Comparison of ENCODE assay signal across 8 cellular contexts in the genomic region with DNA sequence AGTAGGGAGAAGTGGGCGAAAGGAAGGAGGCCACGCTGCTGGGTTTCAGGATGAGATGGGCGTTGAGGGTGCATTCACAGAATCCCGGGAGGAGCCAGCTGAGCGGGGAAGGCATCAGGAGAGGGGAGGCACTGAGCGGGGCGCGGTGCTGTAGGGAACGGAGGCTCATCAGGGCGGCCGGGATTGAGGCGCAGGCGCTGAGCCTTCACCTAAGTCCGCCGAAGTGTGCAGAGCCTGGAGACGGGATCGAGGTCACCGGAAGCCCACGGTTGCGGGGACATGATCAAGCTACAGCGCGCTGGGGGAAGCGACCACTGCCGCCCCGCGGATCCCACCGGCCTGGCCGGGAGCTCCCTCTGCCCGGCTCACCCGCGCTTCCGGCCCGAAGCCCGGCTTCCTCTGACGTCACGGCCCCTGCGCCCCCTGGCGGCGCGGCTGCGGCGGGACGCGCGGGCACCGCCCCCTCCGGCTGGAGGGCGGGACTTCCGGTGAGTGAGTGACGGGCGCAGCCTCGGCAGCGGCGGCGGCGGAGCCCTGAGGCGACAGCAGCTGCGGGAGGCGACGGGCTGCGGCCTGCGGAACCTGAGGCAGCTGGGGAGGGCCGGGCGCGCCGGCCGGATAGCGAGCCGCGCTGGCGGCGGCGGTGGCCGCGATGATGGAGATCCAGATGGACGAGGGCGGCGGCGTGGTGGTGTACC. TPM values are rescaled to one million over a fixed set of nuclear protein-coding genes. Genes with fewer than 3 reads are reported as not detected.
DNase-seq lines count a peak whose midpoint lies in the region; ATAC-seq, FAIRE-seq and TF ChIP-seq lines count a peak whose summit lies in the region.

Gene MAPK8IP3 (plus strand): TSS at position 508 of the 698 bp plus-strand sequence. CDS start 145 bp downstream, at position 653.

- DNase-seq in COLO829 (ENCODE audit: low spot score) (peak; percentile 95), HS-5 (ENCODE audit: low read depth) (peak; percentile 62), NK-92 (lab: John Stamatoyannopoulos, UW; ENCODE audit: unreplicated experiment) (peak; percentile 43), H1 (ENCODE audit: low read depth in 1 of 2, low spot score in 2 of 2) (peak; percentile 77 to 99), mesenteric fat pad (ENCODE audit: low spot score) (peak; percentile 99)
- peak; percentile 81 to 83 for DNase-seq in activated CD8-positive, alpha-beta memory T cell treated with anti-CD3 and anti-CD28 coated beads for 4 hours (ENCODE audit: low read depth in 2 of 2)
- DNase-seq in stimulated activated CD8-positive, alpha-beta memory T cell treated with anti-CD3 and anti-CD28 coated beads, Interleukin-15, amount 100 ng/mL, for 1 hour (ENCODE audit: low read depth): peak; percentile 87

- H3K27ac ChIP-seq in H1 (ENCODE audit: low read depth, low read length): peak within 1 kb of the TSS; percentile 85

- peak within 1 kb of the TSS; percentile 73 for H3K56ac ChIP-seq in H1 (replicated peaks; ENCODE audit: insufficient read length, low read depth, low read length)

- H4K5ac ChIP-seq in H1 (ENCODE audit: insufficient read length, low read depth, low read length): peak within 1 kb of the TSS; percentile 70

- ATAC-seq in GM19468 (IDR thresholded peaks at IDR 0.05; ENCODE audit: extremely low read depth, unreplicated experiment): peak; percentile 61

- TF ChIP-seq CTCF in H1 (IDR thresholded peaks at IDR 0.05; ENCODE audit: control extremely low read depth in 1 of 3, insufficient read depth in 1 of 3, low read depth in 1 of 3, low read length in 3 of 3): peak; percentile 83 to 96 (median 92)

- peak within 1 kb of the TSS; percentile 9 for H3K23ac ChIP-seq in H1 (ENCODE audit: insufficient read length)

- WGBS in H1 (ENCODE audit: extremely low coverage in 1 of 2, insufficient coverage in 1 of 2, insufficient read length in 1 of 2, insufficient replicate concordance in 2 of 2, low coverage in 1 of 2, low lambda C conversion rate in 2 of 2, missing lambda C conversion rate in 1 of 2), 2 experiments: 2% methylated on average over 41 of the region's 79 CpGs; no CpG with 5 or more reads in 1 of the 2 experiments

- H3K23me2 ChIP-seq in H1 (ENCODE audit: low read depth, low read length): peaks cover 11% of the 10 kb centered on the region

- peak within 1 kb of the TSS; percentile 68 to 94 for H3K4me2 ChIP-seq in H1 (ENCODE audit: insufficient read depth in 1 of 2, low read depth in 2 of 2, low read length in 2 of 2)

- H2BK120ac ChIP-seq in H1 (replicated peaks; ENCODE audit: low read depth, low read length): peak within 1 kb of the TSS; percentile 21

- peak within 1 kb of the TSS; percentile 93 for H3K18ac ChIP-seq in H1 (ENCODE audit: extremely low read depth, low read length)

- peak in 1 of 2 experiments; percentile 84; a peak in 2 of 3 replicates for TF ChIP-seq EP300 in H1 (IDR thresholded peaks at IDR 0.05; ENCODE audit: borderline replicate concordance in 1 of 2, low read depth in 2 of 2, low read length in 2 of 2)

- peak within 1 kb of the TSS; percentile 39; the same call in 1 of the 2 replicates for H2BK12ac ChIP-seq in H1 (ENCODE audit: low read depth, low read length)

- peaks cover 0 to 16% (median 3%) of the 10 kb centered on the region in 4 experiments; a peak in 4 of 7 replicates for H3K4me1 ChIP-seq in H1 (replicated peaks in 1 of 4; ENCODE audit: control insufficient read depth in 3 of 4, insufficient read depth in 4 of 4, low read length in 3 of 4)

- H2BK5ac ChIP-seq in H1 (ENCODE audit: low read depth, low read length): peak within 1 kb of the TSS; percentile 96

- POLR2A ChIA-PET in H1 (lab: Charles Lee; ENCODE audit: partially characterized antibody): interaction anchor here (0.6 to 4.4 kb wide), 20 partner anchors 8 to 641 kb away, joined by 3 to 35 read pairs (median 4); partner anchors contain the start of genes EME2, JPT2, MRPS34 and NME3

- peak within 1 kb of the TSS; percentile 61; the same call in 1 of the 2 replicates for H2AFZ ChIP-seq in H1 (ENCODE audit: low read length)

- no peak; a peak in 1 of 4 replicates for TF ChIP-seq RAD21 in H1 (IDR thresholded peaks at IDR 0.05 in 1 of 2, conservative IDR thresholded peaks at IDR 0.05 in 1 of 2; ENCODE audit: low read depth in 2 of 2, low read length in 2 of 2)

- H2BK20ac ChIP-seq in H1 (ENCODE audit: low read length): no peak within 1 kb of the TSS

- no peaks in the 10 kb centered on the region for H3K9me3 ChIP-seq in H1 (ENCODE audit: insufficient read depth in 2 of 2, low read depth in 1 of 2, low read length in 1 of 2)

- H3K27me3 ChIP-seq in H1 (replicated peaks in 1 of 4; ENCODE audit: control insufficient read depth in 3 of 4, extremely low read depth in 1 of 4, insufficient read depth in 3 of 4, low read length in 3 of 4): no peaks in the 10 kb centered on the region

- peak within 1 kb of the TSS; percentile 98 for H4K91ac ChIP-seq in H1 (replicated peaks; ENCODE audit: insufficient read length, low read length)

- peak within 1 kb of the TSS; percentile 89 to 97 (median 94) for H3K4me3 ChIP-seq in H1 (ENCODE audit: extremely low read depth in 1 of 4, insufficient read depth in 2 of 4, low read depth in 3 of 4, low read length in 4 of 4)

- CTCF ChIA-PET in H1 (lab: Charles Lee; ENCODE audit: partially characterized antibody): interaction anchor here (0.5 to 2.1 kb wide), 21 partner anchors 8 to 482 kb away, joined by 3 to 16 read pairs (median 4); partner anchors contain the start of genes EME2 and MRPS34

- H4K8ac ChIP-seq in H1 (ENCODE audit: extremely low read depth, insufficient read depth, low read length): peak within 1 kb of the TSS; percentile 94

- FAIRE-seq in H1 (lab: Jason Lieb, UNC): no peak

- H3K79me2 ChIP-seq in H1 (ENCODE audit: control insufficient read depth in 1 of 2, insufficient read depth in 2 of 2, low read length in 2 of 2): peaks cover 3 to 39% of the 10 kb centered on the region in 2 experiments; a peak in 3 of 4 replicates

- peak in 1 of 2 experiments; percentile 97; a peak in 2 of 3 replicates for TF ChIP-seq POLR2A in H1 (IDR thresholded peaks at IDR 0.05; ENCODE audit: control extremely low read depth in 1 of 2, low read depth in 2 of 2, low read length in 2 of 2)

- H3K36me3 ChIP-seq in H1 (ENCODE audit: control insufficient read depth in 2 of 4, insufficient read depth in 4 of 4, low read length in 3 of 4): peaks cover 6 to 18% (median 10%) of the 10 kb centered on the region in 4 experiments; a peak in 6 of 8 replicates

- peak within 1 kb of the TSS; percentile 99 for H3K14ac ChIP-seq in H1 (ENCODE audit: insufficient read length)

- peaks cover 13 to 22% of the 10 kb centered on the region in 2 experiments for H4K20me1 ChIP-seq in H1 (replicated peaks in 1 of 2; ENCODE audit: control insufficient read depth in 1 of 2, insufficient read depth in 2 of 2, low read length in 2 of 2)

- 0 out of 2 replicates have a peak within 1 kb of the TSS, but pooled peaks have one; percentile 61 for H2BK15ac ChIP-seq in H1 (ENCODE audit: low read length)

- peak within 1 kb of the TSS; percentile 51 to 91 (median 88) for H3K9ac ChIP-seq in H1 (replicated peaks in 1 of 4; ENCODE audit: extremely low read depth in 1 of 4, low read depth in 3 of 4, low read length in 3 of 4)

- peak within 1 kb of the TSS; percentile 11; the same call in 1 of the 2 replicates for H2AK5ac ChIP-seq in H1 (ENCODE audit: low read depth, low read length)

- H3K79me1 ChIP-seq in H1 (ENCODE audit: low read depth, low read length): peaks cover 10% of the 10 kb centered on the region

- H3K4ac ChIP-seq in H1 (replicated peaks; ENCODE audit: insufficient read length, low read depth, low read length): peak within 1 kb of the TSS; percentile 98

TF ChIP-seq in H1, 55 proteins besides CTCF, POLR2A, EP300 and RAD21 (continues in another document):
- TF ChIP-seq CEBPB (IDR thresholded peaks at IDR 0.05; ENCODE audit: low read depth, low read length) (no peak), E2F6 (IDR thresholded peaks at IDR 0.05) (no peak), ZNF274 (IDR thresholded peaks at IDR 0.05; ENCODE audit: borderline replicate concordance, extremely low read depth, low read length) (no peak), GTF2F1 (IDR thresholded peaks at IDR 0.05; ENCODE audit: borderline replicate concordance, low read depth, low read length) (no peak), JUND (IDR thresholded peaks at IDR 0.05; ENCODE audit: low read length) (peak; percentile 79), POLR2AphosphoS5 (IDR thresholded peaks at IDR 0.05; ENCODE audit: low read depth, low read length) (peak; percentile 90), SIX5 (IDR thresholded peaks at IDR 0.05; ENCODE audit: low read depth, low read length) (no peak), SRF (IDR thresholded peaks at IDR 0.05; ENCODE audit: low read depth, low read length) (no peak), ASH2L (IDR thresholded peaks at IDR 0.05; ENCODE audit: low read length) (peak; percentile 60), EGR1 (IDR thresholded peaks at IDR 0.05; ENCODE audit: borderline replicate concordance, low read depth, low read length) (0 out of 2 replicates have a peak, but pooled peaks have one; percentile 35), FOSL1 (IDR thresholded peaks at IDR 0.05; ENCODE audit: insufficient read depth, low read depth, low read length) (no peak), CHD1 (IDR thresholded peaks at IDR 0.05; ENCODE audit: low read depth, low read length) (no peak), BCL11A (IDR thresholded peaks at IDR 0.05; ENCODE audit: low read depth in 2 of 2, low read length in 2 of 2) (no peak), TAF1 (IDR thresholded peaks at IDR 0.05; ENCODE audit: low read depth, low read length) (peak; percentile 83), RBBP5 (IDR thresholded peaks at IDR 0.05; ENCODE audit: borderline replicate concordance, low read depth, low read length) (no peak), NRF1 (IDR thresholded peaks at IDR 0.05; ENCODE audit: low read depth, low read length) (no peak)

RNA-seq across cellular contexts. Expression of gene MAPK8IP3, which starts in this region (rescaled TPM):
- total RNA-seq in H1 (2021; fragmentation: NEBNext Ultra II Directional; extraction: Animal tissue kit (Norgen Biotek cat#: 25700)): 41.4 and 43.4 TPM in 2 replicates
- polyA plus RNA-seq in H1 (2011; rRNA removed): 16.9 and 27.9 TPM in 2 replicates
- polyA plus RNA-seq in H1 (2011; cell fraction: cytosol; rRNA removed): 32.3 TPM
- polyA plus RNA-seq in H1 (2011; cell fraction: nucleus; rRNA removed): 174 TPM
- polyA plus RNA-seq in H1 (2012, experiment 1 of 2): 31.6 to 50.2 TPM (median 47.8 TPM) in 4 replicates
- polyA plus RNA-seq in H1 (2012, experiment 2 of 2): 19.0 TPM
- 28.5 TPM for polyA plus RNA-seq in H1 (2013, experiment 1 of 2)
- 25.8 TPM for polyA plus RNA-seq in H1 (2013, experiment 2 of 2)
- polyA minus RNA-seq in H1 (2011; rRNA and poly(A)+ RNA removed): 20.9 and 23.0 TPM in 2 replicates
- polyA minus RNA-seq in H1 (2011; cell fraction: cytosol; rRNA and poly(A)+ RNA removed): 32.1 TPM
- polyA minus RNA-seq in H1 (2011; cell fraction: nucleus; rRNA and poly(A)+ RNA removed): 67.2 TPM
- 55.6 TPM for total RNA-seq in mesenteric fat pad

Comparison
In these comparisons a context has a peak if more than half of its experiments do, and no peak if none do; other contexts are left out.
1. Peak in every context shown above with its lines: DNase-seq, ATAC-seq, H3K4me3 ChIP-seq and H3K27ac ChIP-seq.
2. DNase-seq: peak in every context shown above with its lines; median percentile 99 in mesenteric fat pad; 95 in COLO829; 88 in H1; 87 in stimulated activated CD8-positive, alpha-beta memory T cell treated with anti-CD3 and anti-CD28 coated beads, Interleukin-15, amount 100 ng/mL, for 1 hour; 82 in activated CD8-positive, alpha-beta memory T cell treated with anti-CD3 and anti-CD28 coated beads for 4 hours; 62 in HS-5; 43 in NK-92.